ENCODE assay signal across 18 cellular contexts in genomic region chr3:154888386-154888785, GRCh38.
DNase-seq lines count a peak whose midpoint lies in the region; ATAC-seq, FAIRE-seq and TF ChIP-seq lines count a peak whose summit lies in the region.
"Had no signal": no experiment of that assay in that cellular context is flagged by ENCODE, and none has a peak within 500 bp of the region (broad histone marks: within the 10 kb centered on the region; RNA-seq: fewer than 3 reads in every experiment).

No MANE protein-coding gene starts in this region.

- TF ChIP-seq CTCF in DND-41 (IDR thresholded peaks at IDR 0.05; ENCODE audit: borderline replicate concordance, extremely low read depth, low read length, poor library complexity, severe bottlenecking) (no peak), testis (IDR thresholded peaks at IDR 0.05) (no peak)

- no peaks in the 10 kb centered on the region for H3K79me2 ChIP-seq in DND-41 (ENCODE audit: insufficient read depth, low read length)

- H3K36me3 ChIP-seq in DND-41 (ENCODE audit: insufficient read depth, low read length), result no peaks in the 10 kb centered on the region
- no peaks in the 10 kb centered on the region for H3K36me3 ChIP-seq in testis (ENCODE audit: low read depth, missing control alignments)
- H3K36me3 ChIP-seq: BLaER1 had no signal

- H3K27ac ChIP-seq in DND-41 (ENCODE audit: low read length), result peak overlapping the region; percentile 74
- H3K27ac ChIP-seq in testis, result no peak overlapping the region
- H3K27ac ChIP-seq: 22Rv1, A549, BLaER1, GM23248, KMS-11 had no signal

- no peaks in the 10 kb centered on the region for H4K20me1 ChIP-seq in DND-41 (ENCODE audit: insufficient read depth, low read length)
- H4K20me1 ChIP-seq: BLaER1 had no signal

- H3K4me3 ChIP-seq in DND-41 (ENCODE audit: low read depth in 1 of 2, low read length in 2 of 2) (no peak overlapping the region), testis (no peak overlapping the region)
- H3K4me3 ChIP-seq: A549, BLaER1, GM12878, GM23248 had no signal

- no peaks in the 10 kb centered on the region for H3K27me3 ChIP-seq in DND-41 (ENCODE audit: insufficient read depth, low read length, poor library complexity)
- no peaks in the 10 kb centered on the region for H3K27me3 ChIP-seq in testis
- H3K27me3 ChIP-seq: BLaER1 had no signal

- peak; percentile 70 for DNase-seq in DND-41
- DNase-seq in M059J (ENCODE audit: low read depth), result peak; percentile 8
- peak; percentile 40 for DNase-seq in islet precursor cell
- DNase-seq in testis, result peak; percentile 42
- DNase-seq in NCI-H2081 (lab: John Stamatoyannopoulos, UW), result no peak
- no peak for DNase-seq in GM19239 (ENCODE audit: insufficient read length, low spot score)
- DNase-seq in DMS153 (lab: John Stamatoyannopoulos, UW), result no peak
- DNase-seq: CD4-positive, alpha-beta memory T cell; DMS79 treated with DMSO at 0.1 percent for 48 hours; EL; GM23248; HCEC 1CT had no signal

- H3K4me1 ChIP-seq in DND-41 (ENCODE audit: insufficient read depth, low read length) (peaks cover 30% of the 10 kb centered on the region), testis (no peaks in the 10 kb centered on the region)
- H3K4me1 ChIP-seq: A549 had no signal

- H2AFZ ChIP-seq in DND-41 (ENCODE audit: low read depth, low read length), result 0 out of 2 replicates have a peak overlapping the region, but pooled peaks have one; percentile 17
- H2AFZ ChIP-seq: GM23248 had no signal

- peaks cover 9% of the 10 kb centered on the region for H3K9me3 ChIP-seq in DND-41 (ENCODE audit: insufficient read depth, low read length, severe bottlenecking)
- H3K9me3 ChIP-seq in testis, result no peaks in the 10 kb centered on the region
- H3K9me3 ChIP-seq: A549 had no signal

- FAIRE-seq in GM19239 (lab: Jason Lieb, UNC), result no peak
- FAIRE-seq: A549, GM12878, HTR-8/SVneo had no signal

- ATAC-seq in DND-41 (ENCODE audit: insufficient read depth, low read depth), result peak; percentile 70
- ATAC-seq: A549, GM12878 had no signal

- intact Hi-C loops in testis (cut with DNase I; ENCODE audit: low total_unique reads), result no loop called here

- TF ChIP-seq POLR2A in testis (IDR thresholded peaks at IDR 0.05), result no peak

- H3K9ac ChIP-seq in DND-41 (ENCODE audit: low read depth, low read length), result peak overlapping the region; percentile 12; the same call in 1 of the 2 replicates
- H3K9ac ChIP-seq: BLaER1, GM23248, KMS-11 had no signal

- H3K4me2 ChIP-seq in DND-41 (ENCODE audit: insufficient read depth, low read length), result peak overlapping the region; percentile 2; the same call in 1 of the 2 replicates
- H3K4me2 ChIP-seq: A549, KMS-11 had no signal

- WGBS in testis, 2 donors, result 73 to 89% methylated on average over 10 of the region's 10 CpGs

Comparison
In these comparisons a context has a peak if more than half of its experiments do, and no peak if none do; other contexts are left out.
1. DNase-seq: peak in DND-41 (single experiment), M059J (single experiment), islet precursor cell (single experiment) and testis (single experiment); none in NCI-H2081 (0 of 2), GM19239 (single experiment) and DMS153 (single experiment).